8 cellular contexts compared by ENCODE assay signal in genomic region chr6:108598316-108598863, GRCh38. TPM values are rescaled to one million over a fixed set of nuclear protein-coding genes. Genes with fewer than 3 reads are reported as not detected.
DNase-seq lines count a peak whose midpoint lies in the region; ATAC-seq lines count a peak whose summit lies in the region.

No MANE protein-coding gene starts in this region.

- H3K4me1 Mint-ChIP-seq in activated naive CD4-positive, alpha-beta T cell treated with anti-CD3 and anti-CD28 coated beads for 36 hours (ENCODE audit: low read depth), result peaks cover 12% of the 10 kb centered on the region
- H3K4me1 Mint-ChIP-seq in activated naive CD4-positive, alpha-beta T cell treated with anti-CD3 and anti-CD28 coated beads, Interleukin-2, amount 10 ng/mL, durations not matched to agents 7 days and 5 days, result no peaks in the 10 kb centered on the region
- H3K4me1 Mint-ChIP-seq in activated CD4-positive, alpha-beta memory T cell treated with anti-CD3 and anti-CD28 coated beads, Interleukin-2, amount 10 ng/mL, durations not matched to agents 7 days and 5 days, result peaks cover 31% of the 10 kb centered on the region

- intact Hi-C loops in activated naive CD4-positive, alpha-beta T cell treated with anti-CD3 and anti-CD28 coated beads for 36 hours (cut with micrococcal nuclease), result no loop called here

- H3K36me3 Mint-ChIP-seq in activated naive CD4-positive, alpha-beta T cell treated with anti-CD3 and anti-CD28 coated beads for 36 hours (ENCODE audit: low read depth), result no peaks in the 10 kb centered on the region
- H3K36me3 Mint-ChIP-seq in activated naive CD4-positive, alpha-beta T cell treated with anti-CD3 and anti-CD28 coated beads, Interleukin-2, amount 10 ng/mL, durations not matched to agents 7 days and 5 days, result no peaks in the 10 kb centered on the region
- H3K36me3 Mint-ChIP-seq in activated CD4-positive, alpha-beta memory T cell treated with anti-CD3 and anti-CD28 coated beads, Interleukin-2, amount 10 ng/mL, durations not matched to agents 7 days and 5 days (ENCODE audit: low read depth), result peaks cover 2% of the 10 kb centered on the region

- ATAC-seq in HG03103 (IDR thresholded peaks at IDR 0.05; ENCODE audit: low read depth, unreplicated experiment), result peak; percentile 77
- ATAC-seq in GM19328 (IDR thresholded peaks at IDR 0.05; ENCODE audit: unreplicated experiment), result no peak

- CTCF ChIA-PET in activated naive CD4-positive, alpha-beta T cell treated with anti-CD3 and anti-CD28 coated beads for 36 hours (lab: Charles Lee), result interaction anchor here (0.7 kb wide), 1 partner anchor 25 kb away, joined by 3 read pairs; no protein-coding TSS in a partner anchor
- CTCF ChIA-PET in activated naive CD4-positive, alpha-beta T cell treated with anti-CD3 and anti-CD28 coated beads, Interleukin-2, amount 10 ng/mL, durations not matched to agents 7 days and 5 days (lab: Charles Lee), result no interaction called here
- CTCF ChIA-PET in activated CD4-positive, alpha-beta memory T cell treated with anti-CD3 and anti-CD28 coated beads, Interleukin-2, amount 10 ng/mL, durations not matched to agents 7 days and 5 days (lab: Charles Lee), result interaction anchor here (0.9 kb wide), 1 partner anchor 22 kb away, joined by 3 read pairs; no protein-coding TSS in a partner anchor

- H3K9me3 Mint-ChIP-seq in activated naive CD4-positive, alpha-beta T cell treated with anti-CD3 and anti-CD28 coated beads for 36 hours, result no peaks in the 10 kb centered on the region
- H3K9me3 Mint-ChIP-seq in activated naive CD4-positive, alpha-beta T cell treated with anti-CD3 and anti-CD28 coated beads, Interleukin-2, amount 10 ng/mL, durations not matched to agents 7 days and 5 days, result no peaks in the 10 kb centered on the region
- H3K9me3 Mint-ChIP-seq in activated CD4-positive, alpha-beta memory T cell treated with anti-CD3 and anti-CD28 coated beads, Interleukin-2, amount 10 ng/mL, durations not matched to agents 7 days and 5 days, result no peaks in the 10 kb centered on the region

- H3K27ac Mint-ChIP-seq in activated naive CD4-positive, alpha-beta T cell treated with anti-CD3 and anti-CD28 coated beads for 36 hours, result peak overlapping the region; percentile 0
- H3K27ac Mint-ChIP-seq in activated naive CD4-positive, alpha-beta T cell treated with anti-CD3 and anti-CD28 coated beads, Interleukin-2, amount 10 ng/mL, durations not matched to agents 7 days and 5 days, result no peak overlapping the region
- peak overlapping the region; percentile 44 for H3K27ac Mint-ChIP-seq in activated CD4-positive, alpha-beta memory T cell treated with anti-CD3 and anti-CD28 coated beads, Interleukin-2, amount 10 ng/mL, durations not matched to agents 7 days and 5 days

- DNase-seq in activated naive CD4-positive, alpha-beta T cell treated with anti-CD3 and anti-CD28 coated beads for 36 hours, result peak; percentile 37
- no peak for DNase-seq in activated naive CD4-positive, alpha-beta T cell treated with anti-CD3 and anti-CD28 coated beads, Interleukin-2, amount 10 ng/mL, durations not matched to agents 7 days and 5 days
- DNase-seq in activated CD4-positive, alpha-beta memory T cell treated with anti-CD3 and anti-CD28 coated beads, Interleukin-2, amount 10 ng/mL, durations not matched to agents 7 days and 5 days, result peak; percentile 31
- DNase-seq in myocyte (ENCODE audit: low read depth) (peak; percentile 96), SW480 (ENCODE audit: low spot score) (no peak), NCI-H1048 (lab: John Stamatoyannopoulos, UW) (no peak)

- H3K27me3 Mint-ChIP-seq in activated naive CD4-positive, alpha-beta T cell treated with anti-CD3 and anti-CD28 coated beads for 36 hours (ENCODE audit: low read depth), result no peaks in the 10 kb centered on the region
- H3K27me3 Mint-ChIP-seq in activated naive CD4-positive, alpha-beta T cell treated with anti-CD3 and anti-CD28 coated beads, Interleukin-2, amount 10 ng/mL, durations not matched to agents 7 days and 5 days, result no peaks in the 10 kb centered on the region
- no peaks in the 10 kb centered on the region for H3K27me3 Mint-ChIP-seq in activated CD4-positive, alpha-beta memory T cell treated with anti-CD3 and anti-CD28 coated beads, Interleukin-2, amount 10 ng/mL, durations not matched to agents 7 days and 5 days

- no peak overlapping the region for H3K4me3 Mint-ChIP-seq in activated naive CD4-positive, alpha-beta T cell treated with anti-CD3 and anti-CD28 coated beads for 36 hours
- no peak overlapping the region for H3K4me3 Mint-ChIP-seq in activated naive CD4-positive, alpha-beta T cell treated with anti-CD3 and anti-CD28 coated beads, Interleukin-2, amount 10 ng/mL, durations not matched to agents 7 days and 5 days
- H3K4me3 Mint-ChIP-seq in activated CD4-positive, alpha-beta memory T cell treated with anti-CD3 and anti-CD28 coated beads, Interleukin-2, amount 10 ng/mL, durations not matched to agents 7 days and 5 days, result no peak overlapping the region

- POLR2A ChIA-PET in activated CD4-positive, alpha-beta memory T cell treated with anti-CD3 and anti-CD28 coated beads, Interleukin-2, amount 10 ng/mL, durations not matched to agents 7 days and 5 days (lab: Charles Lee), result interaction anchor here (1.1 to 2.6 kb wide), 4 partner anchors 11 to 39 kb away, joined by 4 to 14 read pairs (median 6); partner anchors contain the start of gene FOXO3

RNA-seq across cellular contexts. Expression of gene FOXO3, which starts 37.7 kb away (rescaled TPM):
- total RNA-seq in activated naive CD4-positive, alpha-beta T cell treated with anti-CD3 and anti-CD28 coated beads for 36 hours, result 1 to 10 TPM; 3.1 to 3.6 TPM
- total RNA-seq in activated CD4-positive, alpha-beta memory T cell treated with anti-CD3 and anti-CD28 coated beads, Interleukin-2, amount 10 ng/mL, durations not matched to agents 7 days and 5 days, result 10 to 100 TPM; 19.1 to 19.3 TPM
- total RNA-seq in myocyte, result 49.2 and 58.6 TPM in 2 replicates
- polyA plus RNA-seq in myocyte (2012), result 12.9 TPM

Comparison
In these comparisons a context has a peak if more than half of its experiments do, and no peak if none do; other contexts are left out.
1. DNase-seq: peak in activated naive CD4-positive, alpha-beta T cell treated with anti-CD3 and anti-CD28 coated beads for 36 hours (single experiment), activated CD4-positive, alpha-beta memory T cell treated with anti-CD3 and anti-CD28 coated beads, Interleukin-2, amount 10 ng/mL, durations not matched to agents 7 days and 5 days (single experiment) and myocyte (single experiment); none in activated naive CD4-positive, alpha-beta T cell treated with anti-CD3 and anti-CD28 coated beads, Interleukin-2, amount 10 ng/mL, durations not matched to agents 7 days and 5 days (single experiment), SW480 (single experiment) and NCI-H1048 (single experiment).
2. RNA of gene FOXO3, which starts 37.7 kb away (total RNA-seq): 49.2 to 58.6 TPM in myocyte and 19.1 to 19.3 TPM in activated CD4-positive, alpha-beta memory T cell treated with anti-CD3 and anti-CD28 coated beads, Interleukin-2, amount 10 ng/mL, durations not matched to agents 7 days and 5 days; 3.1 to 3.6 TPM in activated naive CD4-positive, alpha-beta T cell treated with anti-CD3 and anti-CD28 coated beads for 36 hours; every median in the first group is over 4 times any median in the second.